24 cellular contexts compared by ENCODE assay signal in genomic region chr9:105713260-105713938, GRCh38. TPM values are rescaled to one million over a fixed set of nuclear protein-coding genes. Genes with fewer than 3 reads are reported as not detected.
"Had no signal": no experiment of that assay in that cellular context is flagged by ENCODE, and none has a peak within 500 bp of the region (broad histone marks: within the 10 kb centered on the region; RNA-seq: fewer than 3 reads in every experiment).

No MANE protein-coding gene starts in this region.

- H3K4me1 ChIP-seq: Peyer's patch had no signal

- H3K9me3 Mint-ChIP-seq: activated naive CD4-positive, alpha-beta T cell treated with anti-CD3 and anti-CD28 coated beads, Interleukin-2, amount 50 U/mL, for 24 hours; activated T-cell treated with anti-CD3 and anti-CD28 coated beads, Interleukin-2, amount 50 U/mL, for 24 hours; activated T-helper 1 cell treated with anti-CD3 and anti-CD28 coated beads, Interleukin-12 subunit alpha, Interleukin-12 subunit beta, Interleukin-2, Interleukin-4 antibody, amounts not matched to agents 30 ng/mL and 10 ng/mL and 1 ng/mL, durations not matched to agents 14 hours and 24 hours and 36 hours; IgD-negative memory B cell; T-helper 1 cell treated with Interleukin-12 subunit alpha and Interleukin-12 subunit beta and Interleukin-4 antibody, amounts not matched to agents 30 μg/mL and 1 μg/mL, for 36 hours had no signal

- H3K36me3 ChIP-seq: brain microvascular endothelial cell, cardiac muscle cell, Peyer's patch had no signal

- H3K36me3 Mint-ChIP-seq: IgD-negative memory B cell had no signal

- H3K27ac Mint-ChIP-seq: activated CD8-positive, alpha-beta memory T cell treated with anti-CD3 and anti-CD28 coated beads, Interleukin-2, amount 10 ng/mL, durations not matched to agents 7 days and 5 days; activated naive CD4-positive, alpha-beta T cell treated with anti-CD3 and anti-CD28 coated beads, Interleukin-2, amount 50 U/mL, for 24 hours; activated T-cell treated with anti-CD3 and anti-CD28 coated beads, Interleukin-2, amount 50 U/mL, for 24 hours; activated T-helper 1 cell treated with anti-CD3 and anti-CD28 coated beads, Interleukin-12 subunit alpha, Interleukin-12 subunit beta, Interleukin-2, Interleukin-4 antibody, amounts not matched to agents 30 ng/mL and 10 ng/mL and 1 ng/mL, durations not matched to agents 14 hours and 24 hours and 36 hours; IgD-negative memory B cell; T-helper 1 cell treated with Interleukin-12 subunit alpha and Interleukin-12 subunit beta and Interleukin-4 antibody, amounts not matched to agents 30 μg/mL and 1 μg/mL, for 36 hours had no signal

- H3K27me3 ChIP-seq: brain microvascular endothelial cell, cardiac muscle cell, Peyer's patch had no signal

- H3K4me3 ChIP-seq: cardiac muscle cell, Peyer's patch had no signal

- H3K27ac ChIP-seq: brain microvascular endothelial cell, cardiac muscle cell, Peyer's patch, RWPE1 had no signal

- DNase-seq: activated CD4-positive, alpha-beta T cell treated with anti-CD3 and anti-CD28 coated beads for 48 hours; activated CD4-positive, alpha-beta T cell treated with anti-CD3 and anti-CD28 coated beads, Interleukin-2, amount 50 U/mL, for 48 hours; activated CD4-positive, CD25-positive, alpha-beta regulatory T cell treated with anti-CD3 and anti-CD28 coated beads, Interleukin-2, amount 50 U/mL, for 72 hours; activated CD8-positive, alpha-beta memory T cell treated with anti-CD3 and anti-CD28 coated beads, Interleukin-2, amount 10 ng/mL, durations not matched to agents 7 days and 5 days; activated effector memory CD4-positive, alpha-beta T cell treated with Interleukin-2 at 50 U/mL for 16 hours; activated naive CD4-positive, alpha-beta T cell; activated T-cell treated with anti-CD3 and anti-CD28 coated beads, Interleukin-2, amount 50 U/mL, for 24 hours; amygdala; brain microvascular endothelial cell; MM.1S; NCI-H1105 treated with DMSO at 0.1 percent for 48 hours; NCI-H1436 treated with DMSO at 0.1 percent for 48 hours; NCI-H187; NCI-H2081; NCI-H524; Peyer's patch; SHP77 treated with DMSO at 0.1 percent for 48 hours had no signal

- ATAC-seq: activated CD8-positive, alpha-beta memory T cell treated with anti-CD3 and anti-CD28 coated beads, Interleukin-2, amount 10 ng/mL, durations not matched to agents 7 days and 5 days had no signal

- H3K4me3 Mint-ChIP-seq: activated CD8-positive, alpha-beta memory T cell treated with anti-CD3 and anti-CD28 coated beads, Interleukin-2, amount 10 ng/mL, durations not matched to agents 7 days and 5 days; activated naive CD4-positive, alpha-beta T cell treated with anti-CD3 and anti-CD28 coated beads, Interleukin-2, amount 50 U/mL, for 24 hours; activated T-cell treated with anti-CD3 and anti-CD28 coated beads, Interleukin-2, amount 50 U/mL, for 24 hours; activated T-helper 1 cell treated with anti-CD3 and anti-CD28 coated beads, Interleukin-12 subunit alpha, Interleukin-12 subunit beta, Interleukin-2, Interleukin-4 antibody, amounts not matched to agents 30 ng/mL and 10 ng/mL and 1 ng/mL, durations not matched to agents 14 hours and 24 hours and 36 hours; IgD-negative memory B cell; T-helper 1 cell treated with Interleukin-12 subunit alpha and Interleukin-12 subunit beta and Interleukin-4 antibody, amounts not matched to agents 30 μg/mL and 1 μg/mL, for 36 hours had no signal

- H3K9me3 ChIP-seq: Peyer's patch had no signal

- H3K27me3 Mint-ChIP-seq: activated CD8-positive, alpha-beta memory T cell treated with anti-CD3 and anti-CD28 coated beads, Interleukin-2, amount 10 ng/mL, durations not matched to agents 7 days and 5 days; activated naive CD4-positive, alpha-beta T cell treated with anti-CD3 and anti-CD28 coated beads, Interleukin-2, amount 50 U/mL, for 24 hours; activated T-cell treated with anti-CD3 and anti-CD28 coated beads, Interleukin-2, amount 50 U/mL, for 24 hours; IgD-negative memory B cell had no signal

RNA-seq across cellular contexts. Expression of gene TAL2, which starts 51.1 kb away (rescaled TPM):
- total RNA-seq: cardiac muscle cell, Peyer's patch, SK-MEL-5 had no signal
